In genomic region chr13:43852923-43853404, GRCh38 we compare ENCODE assay signal across 35 cellular contexts.
"Had no signal": no experiment of that assay in that cellular context is flagged by ENCODE, and none has a peak within 500 bp of the region (broad histone marks: within the 10 kb centered on the region; RNA-seq: fewer than 3 reads in every experiment).

No MANE protein-coding gene starts in this region.

- H3K36me3 ChIP-seq: MG63 had no signal

- H3K27me3 ChIP-seq: MG63 had no signal

- H3K4me3 ChIP-seq: MG63 had no signal

- DNase-seq: Karpas-422, Kasumi-1, MG63, MM.1S, MV-4-11, NCI-H1048, NCI-H1092, NCI-H1092 treated with DMSO at 0.1 percent for 48 hours, NCI-H1105, NCI-H1105 treated with DMSO at 0.1 percent for 48 hours, NCI-H1417, NCI-H1417 treated with DMSO at 0.1 percent for 48 hours, NCI-H1436, NCI-H1436 treated with DMSO at 0.1 percent for 48 hours, NCI-H146, NCI-H1694, NCI-H1694 treated with DMSO at 0.1 percent for 48 hours, NCI-H187, NCI-H187 treated with DMSO at 0.1 percent for 48 hours, NCI-H1930, NCI-H2029, NCI-H2029 treated with DMSO at 0.1 percent for 48 hours, NCI-H2081, NCI-H2081 treated with DMSO at 0.1 percent for 48 hours, NCI-H2107, NCI-H2171, NCI-H2171 treated with DMSO at 0.1 percent for 48 hours, NCI-H2227 treated with DMSO at 0.1 percent for 48 hours, NCI-H226, NCI-H345, NCI-H446, NCI-H446 treated with DMSO at 0.1 percent for 48 hours, NCI-H510A, NCI-H510A treated with DMSO at 0.1 percent for 48 hours, NCI-H524 had no signal
